In the genomic region with DNA sequence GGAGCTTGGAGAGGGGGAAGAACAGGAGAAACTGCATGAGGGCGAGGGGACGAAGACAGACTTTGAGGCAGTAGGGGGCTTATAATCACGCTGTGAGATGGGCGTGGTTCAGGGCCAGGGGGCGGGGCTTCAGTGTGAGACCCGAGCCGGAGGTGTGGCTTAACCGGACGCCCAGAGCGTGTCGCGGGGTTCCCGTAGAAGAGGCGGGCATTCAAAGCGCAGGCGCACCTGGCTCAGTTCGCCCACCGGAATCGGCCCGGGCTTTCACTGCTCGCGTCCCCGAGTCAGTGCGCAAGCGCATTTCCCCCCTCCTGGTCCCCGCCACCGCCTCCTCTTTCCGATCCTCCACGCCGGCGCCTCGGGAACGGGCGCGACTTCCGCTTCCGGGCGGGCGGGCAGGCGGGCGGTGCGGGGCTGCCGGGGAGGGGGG, we compare ENCODE assay signal across 8 cellular contexts. TPM values are rescaled to one million over a fixed set of nuclear protein-coding genes. Genes with fewer than 3 reads are reported as not detected.
DNase-seq lines count a peak whose midpoint lies in the region; ATAC-seq and TF ChIP-seq lines count a peak whose summit lies in the region.

No MANE protein-coding gene starts in this region.

- no peaks in the 10 kb centered on the region for H3K27me3 ChIP-seq in OCI-LY1 (ENCODE audit: insufficient read depth, low read length)

- H3K79me2 ChIP-seq in OCI-LY1 (ENCODE audit: insufficient read depth, low read length): no peaks in the 10 kb centered on the region

- H3K36me3 ChIP-seq in OCI-LY1 (ENCODE audit: insufficient read depth, low read length): peaks cover 18% of the 10 kb centered on the region
- no peaks in the 10 kb centered on the region for H3K36me3 ChIP-seq in mucosa of descending colon (ENCODE audit: low read depth)

- no peaks in the 10 kb centered on the region for H3K9me2 ChIP-seq in OCI-LY1 (ENCODE audit: low read depth, low read length)

- peak overlapping the region; percentile 85 for H3K4me3 ChIP-seq in OCI-LY1 (ENCODE audit: low read depth, low read length, poor library complexity, severe bottlenecking)
- H3K4me3 ChIP-seq in mucosa of descending colon: peak overlapping the region; percentile 74

- peak overlapping the region; percentile 92 for H3K4me2 ChIP-seq in OCI-LY1 (ENCODE audit: low read length)

- H3K27ac ChIP-seq in OCI-LY1 (ENCODE audit: low read depth, low read length, poor library complexity, severe bottlenecking): peak overlapping the region; percentile 93

- H3K9ac ChIP-seq in OCI-LY1 (ENCODE audit: low read length): peak overlapping the region; percentile 96; the same call in 1 of the 2 replicates

- peaks cover 24% of the 10 kb centered on the region for H3K4me1 ChIP-seq in OCI-LY1 (ENCODE audit: insufficient read depth, low read length, severe bottlenecking)
- peaks cover 38% of the 10 kb centered on the region for H3K4me1 ChIP-seq in mucosa of descending colon (ENCODE audit: low read depth)

- intact Hi-C loops in mucosa of descending colon (cut with DNase I, micrococcal nuclease): no loop called here

- H3K9me3 ChIP-seq in OCI-LY1 (ENCODE audit: low read length): no peaks in the 10 kb centered on the region
- H3K9me3 ChIP-seq in mucosa of descending colon: no peaks in the 10 kb centered on the region

- H4K20me1 ChIP-seq in OCI-LY1 (ENCODE audit: insufficient read depth, low read length): no peaks in the 10 kb centered on the region

- TF ChIP-seq CTCF in OCI-LY1 (IDR thresholded peaks at IDR 0.05; ENCODE audit: low read length): no peak
- no peak for TF ChIP-seq CTCF in mucosa of descending colon (IDR thresholded peaks at IDR 0.05)

- H3F3A ChIP-seq in OCI-LY1 (ENCODE audit: insufficient read depth, low read length): no peaks in the 10 kb centered on the region; the same call in 1 of the 2 replicates

- DNase-seq in DMS 273 (lab: John Stamatoyannopoulos, UW; ENCODE audit: unreplicated experiment) (peak; percentile 99), HuH-7.5 (ENCODE audit: low spot score) (peak; percentile 98), epidermal melanocyte (ENCODE audit: insufficient read length, low spot score) (peak; percentile 96), mucosa of descending colon (peak; percentile 96 to 99 (median 97))
- DNase-seq in activated CD8-positive, alpha-beta memory T cell treated with anti-CD3 and anti-CD28 coated beads, Interleukin-2, amount 50 U/mL, for 48 hours: peak; percentile 99
- peak; percentile 98 to 99 for DNase-seq in stimulated activated CD8-positive, alpha-beta memory T cell treated with anti-CD3 and anti-CD28 coated beads, Interleukin-2, amount 100 ng/mL, for 48 hours (ENCODE audit: low read depth in 2 of 2)

- no peak overlapping the region for H2AFZ ChIP-seq in OCI-LY1 (ENCODE audit: low read length)

- ATAC-seq in GM21528 (IDR thresholded peaks at IDR 0.05; ENCODE audit: low FRiP score, unreplicated experiment) (peak; percentile 61), mucosa of descending colon (peak; percentile 85)

RNA-seq across cellular contexts. Expression of a gene that starts 0.2 kb away (rescaled TPM):
- total RNA-seq in mucosa of descending colon: 10 to 100 TPM; 12.7 to 18.5 (median 13.2) TPM

RNA-seq across cellular contexts. Expression of a gene that starts 5.1 kb away (rescaled TPM):
- total RNA-seq in mucosa of descending colon: 10 to 100 TPM; 25.5 to 27.1 (median 26.5) TPM

RNA-seq across cellular contexts. Expression of a gene that starts 5.9 kb away (rescaled TPM):
- total RNA-seq in mucosa of descending colon: 10 to 100 TPM; 15.7 to 20.3 (median 20.0) TPM

RNA-seq across cellular contexts. Expression of a gene that starts 19.1 kb away (rescaled TPM):
- total RNA-seq in mucosa of descending colon: 10 to 100 TPM in 2 of 3 donors, 1 to 10 TPM in 1; 8.7 to 13.8 (median 10.1) TPM

RNA-seq across cellular contexts. Expression of a gene that starts 24.6 kb away (rescaled TPM):
- 10 to 100 TPM in 1 of 3 donors, 1 to 10 TPM in 2; 6.2 to 13.6 (median 7.2) TPM for total RNA-seq in mucosa of descending colon

Comparison
In these comparisons a context has a peak if more than half of its experiments do, and no peak if none do; other contexts are left out.
1. Peak in every context shown above with its lines: DNase-seq, ATAC-seq, H3K4me3 ChIP-seq and H3K27ac ChIP-seq.